Comparison of ENCODE assay signal across 9 cellular contexts in genomic region chr6:138722425-138723371, GRCh38. TPM values are rescaled to one million over a fixed set of nuclear protein-coding genes. Genes with fewer than 3 reads are reported as not detected.
DNase-seq lines count a peak whose midpoint lies in the region; ATAC-seq, FAIRE-seq and TF ChIP-seq lines count a peak whose summit lies in the region.
"Had no signal": no experiment of that assay in that cellular context is flagged by ENCODE, and none has a peak within 500 bp of the region (broad histone marks: within the 10 kb centered on the region; RNA-seq: fewer than 3 reads in every experiment).

No MANE protein-coding gene starts in this region.

- no peaks in the 10 kb centered on the region for H4K20me1 ChIP-seq in astrocyte (ENCODE audit: insufficient read depth, low read length)

- H3K4me2 ChIP-seq in astrocyte (ENCODE audit: low read length) (peak overlapping the region; percentile 31), mesenchymal stem cell (ENCODE audit: low read length, poor library complexity, severe bottlenecking) (no peak overlapping the region)

- H2BK12ac ChIP-seq in mesenchymal stem cell (ENCODE audit: low read length in 2 of 2): peak overlapping the region in 1 of 2 experiments; percentile 97

- peak overlapping the region; percentile 64 for H4K91ac ChIP-seq in mesenchymal stem cell (ENCODE audit: low read length)

- no peak overlapping the region for H2BK5ac ChIP-seq in mesenchymal stem cell (ENCODE audit: low read depth, low read length, poor library complexity, severe bottlenecking)

- H3K27ac ChIP-seq in astrocyte (ENCODE audit: low read depth, low read length): peak overlapping the region; percentile 62
- peak overlapping the region; percentile 72 for H3K27ac ChIP-seq in mesenchymal stem cell (ENCODE audit: low read length, poor library complexity, severe bottlenecking)
- no peak overlapping the region for H3K27ac ChIP-seq in thyroid gland

- TF ChIP-seq CTCF in astrocyte (IDR thresholded peaks at IDR 0.05; ENCODE audit: insufficient read depth, low read depth, low read length) (no peak), thyroid gland (IDR thresholded peaks at IDR 0.05) (no peak)

- no peak for TF ChIP-seq POLR2A in thyroid gland (IDR thresholded peaks at IDR 0.05)

- CTCF ChIA-PET in activated CD8-positive, alpha-beta T cell treated with anti-CD3 and anti-CD28 coated beads, Interleukin-2, amount 10 ng/mL, durations not matched to agents 7 days and 5 days (lab: Charles Lee): no interaction called here

- no peak overlapping the region for H3K9ac ChIP-seq in astrocyte (ENCODE audit: low read length)
- no peak overlapping the region for H3K9ac ChIP-seq in mesenchymal stem cell (ENCODE audit: low read length)

- no peak overlapping the region for H3K23ac ChIP-seq in mesenchymal stem cell (ENCODE audit: low read length in 2 of 2)

- no peak overlapping the region for H3K4me3 ChIP-seq in astrocyte (ENCODE audit: insufficient read depth, low read depth, low read length)
- no peak overlapping the region for H3K4me3 ChIP-seq in mesenchymal stem cell (ENCODE audit: insufficient read depth in 1 of 2, low read depth in 1 of 2, low read length in 2 of 2)
- H3K4me3 ChIP-seq in thyroid gland (replicated peaks in 1 of 3): no peak overlapping the region

- H2BK15ac ChIP-seq in mesenchymal stem cell (ENCODE audit: low read depth, poor library complexity, severe bottlenecking): no peak overlapping the region

- POLR2A ChIA-PET in activated CD8-positive, alpha-beta T cell treated with anti-CD3 and anti-CD28 coated beads, Interleukin-2, amount 10 ng/mL, durations not matched to agents 7 days and 5 days (lab: Charles Lee): interaction anchor here (1.0 kb wide), 1 partner anchor 51 kb away, joined by 6 read pairs; the partner anchor contains the start of gene CCDC28A

- no peak overlapping the region for H3K14ac ChIP-seq in mesenchymal stem cell (ENCODE audit: low read length in 2 of 2)

- no peak overlapping the region for H3K4me3 Mint-ChIP-seq in astrocyte (ENCODE audit: unreplicated experiment)
- no peak overlapping the region for H3K4me3 Mint-ChIP-seq in activated CD8-positive, alpha-beta T cell treated with anti-CD3 and anti-CD28 coated beads, Interleukin-2, amount 10 ng/mL, durations not matched to agents 7 days and 5 days
- H3K4me3 Mint-ChIP-seq: nephron had no signal

- peak overlapping the region; percentile 89 for H3K27ac Mint-ChIP-seq in astrocyte (ENCODE audit: unreplicated experiment)
- H3K27ac Mint-ChIP-seq in activated CD8-positive, alpha-beta T cell treated with anti-CD3 and anti-CD28 coated beads, Interleukin-2, amount 10 ng/mL, durations not matched to agents 7 days and 5 days: no peak overlapping the region
- H3K27ac Mint-ChIP-seq: nephron had no signal

- H3K9me3 ChIP-seq in astrocyte (ENCODE audit: insufficient read depth, low read depth, low read length): no peaks in the 10 kb centered on the region
- H3K9me3 ChIP-seq in mesenchymal stem cell (ENCODE audit: control insufficient read depth, low read length): no peaks in the 10 kb centered on the region
- H3K9me3 ChIP-seq in thyroid gland: no peaks in the 10 kb centered on the region

- WGBS in mesenchymal stem cell: 81% methylated on average over 4 of the region's 4 CpGs
- WGBS in thyroid gland, 2 donors: 90% methylated on average over 4 of the region's 4 CpGs

- H2BK120ac ChIP-seq in mesenchymal stem cell (ENCODE audit: low read depth, low read length): peak overlapping the region; percentile 75

- peak; percentile 96 for FAIRE-seq in astrocyte (lab: Jason Lieb, UNC)

- H2AFZ ChIP-seq in astrocyte (ENCODE audit: low read depth, low read length) (peak overlapping the region; percentile 58), mesenchymal stem cell (ENCODE audit: low read depth, low read length) (no peak overlapping the region)

- H4K8ac ChIP-seq in mesenchymal stem cell (ENCODE audit: low read length): peak overlapping the region; percentile 45

- peak overlapping the region; percentile 37 for H2AK5ac ChIP-seq in mesenchymal stem cell (ENCODE audit: low read length, severe bottlenecking)

- DNase-seq in Caki2 (ENCODE audit: low read depth) (peak; percentile 33), astrocyte (ENCODE audit: low read depth) (peak; percentile 91), mesenchymal stem cell (peak; percentile 91), thyroid gland (no peak), HK-2 (ENCODE audit: unreplicated experiment) (no peak), posterior cingulate gyrus (no peak)
- DNase-seq in activated CD8-positive, alpha-beta T cell treated with anti-CD3 and anti-CD28 coated beads, Interleukin-2, amount 10 ng/mL, durations not matched to agents 7 days and 5 days: no peak

- H3K27me3 ChIP-seq in astrocyte (ENCODE audit: insufficient read depth, low read length): no peaks in the 10 kb centered on the region
- no peaks in the 10 kb centered on the region for H3K27me3 ChIP-seq in mesenchymal stem cell (ENCODE audit: control insufficient read depth in 1 of 2, insufficient read depth in 1 of 2, low read length in 2 of 2)
- H3K27me3 ChIP-seq in thyroid gland: no peaks in the 10 kb centered on the region

- peak overlapping the region in 1 of 2 experiments; percentile 93 for H3K4ac ChIP-seq in mesenchymal stem cell (ENCODE audit: low read depth in 1 of 2, low read length in 2 of 2)

- H3K9me3 Mint-ChIP-seq in astrocyte (ENCODE audit: unreplicated experiment): no peaks in the 10 kb centered on the region
- H3K9me3 Mint-ChIP-seq in activated CD8-positive, alpha-beta T cell treated with anti-CD3 and anti-CD28 coated beads, Interleukin-2, amount 10 ng/mL, durations not matched to agents 7 days and 5 days (ENCODE audit: insufficient read depth): no peaks in the 10 kb centered on the region
- H3K9me3 Mint-ChIP-seq: nephron had no signal

- no peaks in the 10 kb centered on the region for H3K27me3 Mint-ChIP-seq in astrocyte (ENCODE audit: low read depth, unreplicated experiment)
- H3K27me3 Mint-ChIP-seq in activated CD8-positive, alpha-beta T cell treated with anti-CD3 and anti-CD28 coated beads, Interleukin-2, amount 10 ng/mL, durations not matched to agents 7 days and 5 days (ENCODE audit: low read depth): peaks cover 5% of the 10 kb centered on the region

- H3K79me1 ChIP-seq in mesenchymal stem cell (replicated peaks; ENCODE audit: low read length, poor library complexity, severe bottlenecking): no peaks in the 10 kb centered on the region

- H3K18ac ChIP-seq in mesenchymal stem cell (ENCODE audit: low read depth in 1 of 2, low read length in 2 of 2): peak overlapping the region; percentile 37 to 90

- peaks cover 19% of the 10 kb centered on the region for H3K4me1 Mint-ChIP-seq in astrocyte (ENCODE audit: low read depth, unreplicated experiment)
- peaks cover 2% of the 10 kb centered on the region for H3K4me1 Mint-ChIP-seq in activated CD8-positive, alpha-beta T cell treated with anti-CD3 and anti-CD28 coated beads, Interleukin-2, amount 10 ng/mL, durations not matched to agents 7 days and 5 days (ENCODE audit: low read depth)
- H3K4me1 Mint-ChIP-seq: nephron had no signal

- H3K4me1 ChIP-seq in astrocyte (ENCODE audit: insufficient read depth, low read length) (peaks cover 18% of the 10 kb centered on the region), mesenchymal stem cell (ENCODE audit: control insufficient read depth, insufficient read depth, low read depth, low read length) (no peaks in the 10 kb centered on the region), thyroid gland (peaks cover 0 to 3% of the 10 kb centered on the region in 2 donors)

- in situ Hi-C loops in Caki2 (cut with HindIII; ENCODE audit: low pct_unique_long_range_greater_than_20kb, low sequenced_read_pairs): no loop called here

- intact Hi-C loops in thyroid gland (cut with DNase I): no loop called here
- intact Hi-C loops in posterior cingulate gyrus (cut with DNase I): no loop called here

- H3K79me2 ChIP-seq in astrocyte (ENCODE audit: insufficient read depth, low read length): no peaks in the 10 kb centered on the region

- H3K36me3 ChIP-seq in astrocyte (ENCODE audit: insufficient read depth, low read length) (no peaks in the 10 kb centered on the region), mesenchymal stem cell (ENCODE audit: control insufficient read depth in 1 of 2, insufficient read depth in 2 of 2, low read depth in 1 of 2, low read length in 2 of 2) (no peaks in the 10 kb centered on the region), thyroid gland (no peaks in the 10 kb centered on the region)

- peak; percentile 41 for ATAC-seq in HG03432 (IDR thresholded peaks at IDR 0.05; ENCODE audit: unreplicated experiment)
- ATAC-seq in activated CD8-positive, alpha-beta T cell treated with anti-CD3 and anti-CD28 coated beads, Interleukin-2, amount 10 ng/mL, durations not matched to agents 7 days and 5 days: no peak

- H3K36me3 Mint-ChIP-seq in astrocyte (ENCODE audit: low read depth, unreplicated experiment): no peaks in the 10 kb centered on the region
- no peaks in the 10 kb centered on the region for H3K36me3 Mint-ChIP-seq in activated CD8-positive, alpha-beta T cell treated with anti-CD3 and anti-CD28 coated beads, Interleukin-2, amount 10 ng/mL, durations not matched to agents 7 days and 5 days (ENCODE audit: low read depth)

RNA-seq across cellular contexts. Expression of gene CCDC28A, which starts 50.9 kb away (rescaled TPM):
- total RNA-seq in Caki2 (2014; rRNA removed; shearing (Covaris generic); ENCODE audit: low replicate concordance): 31.0 and 37.5 TPM in 2 replicates
- total RNA-seq in astrocyte (9.3 and 9.5 TPM in 2 replicates), thyroid gland (10 to 100 TPM; 44.5 to 51.7 (median 47.3) TPM)
- polyA plus RNA-seq in mesenchymal stem cell (2013, experiment 1 of 2): 12.3 TPM
- polyA plus RNA-seq in mesenchymal stem cell (2013, experiment 2 of 2): 11.5 TPM
- 10 to 100 TPM; 17.4 to 19.2 TPM for total RNA-seq in activated CD8-positive, alpha-beta T cell treated with anti-CD3 and anti-CD28 coated beads, Interleukin-2, amount 10 ng/mL, durations not matched to agents 7 days and 5 days

Comparison
In these comparisons a context has a peak if more than half of its experiments do, and no peak if none do; other contexts are left out.
1. DNase-seq: peak in Caki2 (single experiment), astrocyte (single experiment) and mesenchymal stem cell (single experiment); none in thyroid gland (0 of 2), HK-2 (single experiment), posterior cingulate gyrus (0 of 10) and activated CD8-positive, alpha-beta T cell treated with anti-CD3 and anti-CD28 coated beads, Interleukin-2, amount 10 ng/mL, durations not matched to agents 7 days and 5 days (single experiment).
2. H3K27ac ChIP-seq: peak in astrocyte (single experiment) and mesenchymal stem cell (single experiment); none in thyroid gland (0 of 3).